Comparison of ENCODE assay signal across 9 cellular contexts in genomic region chr7:144355176-144355822, GRCh38. TPM values are rescaled to one million over a fixed set of nuclear protein-coding genes. Genes with fewer than 3 reads are reported as not detected.
A peak's percentile ranks its signal among the peaks of the same experiment; 100 is the strongest.
DNase-seq lines count a peak whose midpoint lies in the region; ATAC-seq and TF ChIP-seq lines count a peak whose summit lies in the region.
"Not testable (repeated sequence)": the region's sequence is repeated elsewhere in the genome, so short reads cannot be mapped to it uniquely, and the experiment has no call there.
"Had no signal": no experiment of that assay in that cellular context is flagged by ENCODE, and none has a peak within 500 bp of the region (broad histone marks: within the 10 kb centered on the region; RNA-seq: fewer than 3 reads in every experiment).

ARHGEF5 (plus strand) TSS chr7:144355402; CDS start chr7:144362670, 7,268 bp downstream.

- H3K4me3 Mint-ChIP-seq in activated T-cell treated with anti-CD3 and anti-CD28 coated beads, Interleukin-2, amount 50 U/mL, for 72 hours: peak within 1 kb of the TSS; percentile 86 to 93

- WGBS in transverse colon (ENCODE audit: low coverage in 1 of 2), 2 donors: no CpG with 5 or more reads among the region's 50 CpGs

- H3K27me3 ChIP-seq in transverse colon: not testable (repeated sequence)

- not testable (repeated sequence) for TF ChIP-seq POLR2A in transverse colon (IDR thresholded peaks at IDR 0.05)

- not testable (repeated sequence) for H3K27me3 Mint-ChIP-seq in activated T-cell treated with anti-CD3 and anti-CD28 coated beads, Interleukin-2, amount 50 U/mL, for 72 hours (ENCODE audit: low read depth)

- not testable (repeated sequence) for H3K36me3 Mint-ChIP-seq in activated T-cell treated with anti-CD3 and anti-CD28 coated beads, Interleukin-2, amount 50 U/mL, for 72 hours (ENCODE audit: insufficient read depth in 2 of 2)

- H3K9me3 ChIP-seq in mucosa of descending colon, transverse colon: not testable (repeated sequence)

- TF ChIP-seq EP300 in transverse colon (IDR thresholded peaks at IDR 0.05; ENCODE audit: low read depth): not testable (repeated sequence)

- H3K4me1 ChIP-seq in mucosa of descending colon (ENCODE audit: low read depth); transverse colon: not testable (repeated sequence)

- not testable (repeated sequence) for H3K36me3 ChIP-seq in mucosa of descending colon (ENCODE audit: low read depth); transverse colon

- in situ Hi-C loops in transverse colon (cut with MboI; ENCODE audit: low pct_ligation_motif_present in 1 of 4, low pct_unique_long_range_greater_than_20kb in 1 of 4, low sequenced_read_pairs in 3 of 4): not testable (repeated sequence)

- not testable (repeated sequence) for H3K4me3 ChIP-seq in mucosa of descending colon
- H3K4me3 ChIP-seq in transverse colon: peak within 1 kb of the TSS in 1 of 4 donors; percentile 31

- peak within 1 kb of the TSS; percentile 98 for H3K27ac Mint-ChIP-seq in activated T-cell treated with anti-CD3 and anti-CD28 coated beads, Interleukin-2, amount 50 U/mL, for 72 hours

- DNase-seq in HT-29 (ENCODE audit: low spot score); activated T-cell treated with anti-CD3 and anti-CD28 coated beads, Interleukin-2, amount 50 U/mL, for 72 hours; mucosa of descending colon; transverse colon: not testable (repeated sequence)

- H3K27ac ChIP-seq in transverse colon: not testable (repeated sequence)

- intact Hi-C loops in mucosa of descending colon (cut with DNase I, micrococcal nuclease); transverse colon (cut with DNase I; ENCODE audit: low total_unique reads): not testable (repeated sequence)

- not testable (repeated sequence) for TF ChIP-seq CTCF in mucosa of descending colon (IDR thresholded peaks at IDR 0.05); transverse colon (IDR thresholded peaks at IDR 0.05)

- not testable (repeated sequence) for H3K9me3 Mint-ChIP-seq in activated T-cell treated with anti-CD3 and anti-CD28 coated beads, Interleukin-2, amount 50 U/mL, for 72 hours

- ATAC-seq in GM18519 (IDR thresholded peaks at IDR 0.05; ENCODE audit: low FRiP score, unreplicated experiment): peak; percentile 62
- peak; percentile 72 for ATAC-seq in GM21526 (IDR thresholded peaks at IDR 0.05; ENCODE audit: low FRiP score, unreplicated experiment)
- ATAC-seq in HG02973 (IDR thresholded peaks at IDR 0.05; ENCODE audit: unreplicated experiment): peak; percentile 76
- peak; percentile 85 to 87 for ATAC-seq in activated T-cell treated with anti-CD3 and anti-CD28 coated beads, Interleukin-2, amount 50 U/mL, for 72 hours (replicated peaks in 1 of 2)
- peak; percentile 97 for ATAC-seq in esophagus mucosa
- ATAC-seq in mucosa of descending colon: peak; percentile 95

- H3K4me1 Mint-ChIP-seq in activated T-cell treated with anti-CD3 and anti-CD28 coated beads, Interleukin-2, amount 50 U/mL, for 72 hours (ENCODE audit: low read depth): not testable (repeated sequence)

RNA-seq across cellular contexts. Expression of gene ARHGEF5, which starts in this region (rescaled TPM):
- 24.4 and 28.4 TPM in 2 replicates for total RNA-seq in HT-29 (2014; rRNA removed; shearing (Covaris generic))
- total RNA-seq in activated T-cell treated with anti-CD3 and anti-CD28 coated beads, Interleukin-2, amount 50 U/mL, for 72 hours: 10 to 100 TPM; 13.4 to 16.8 TPM
- total RNA-seq in esophagus mucosa (47.0 TPM), mucosa of descending colon (100 to 1,000 TPM in 1 of 3 donors, 10 to 100 TPM in 2; 54.7 to 102 (median 68.9) TPM), transverse colon (100 to 1,000 TPM in 1 of 4 donors, 10 to 100 TPM in 3; 49.6 to 112 (median 64.3) TPM)
- total RNA-seq: HFFc6 had no signal
